ENCODE assay signal across 11 cellular contexts in genomic region chr5:58631895-58632294, GRCh38. TPM values are rescaled to one million over a fixed set of nuclear protein-coding genes. Genes with fewer than 3 reads are reported as not detected.
"Had no signal": no experiment of that assay in that cellular context is flagged by ENCODE, and none has a peak within 500 bp of the region (broad histone marks: within the 10 kb centered on the region; RNA-seq: fewer than 3 reads in every experiment).

No MANE protein-coding gene starts in this region.

- H3K4me3 ChIP-seq: GM23248, K562 had no signal

- DNase-seq: GM23248, GOT3, H9, HFFc6, IMR-90, KG1 had no signal

- H2AFZ ChIP-seq: GM23248 had no signal

- H3K27ac ChIP-seq: GM23248 had no signal

- H3K9ac ChIP-seq: GM23248 had no signal

- ATAC-seq: HCT116, K562 had no signal

- FAIRE-seq: HTR-8/SVneo, K562 had no signal

RNA-seq across cellular contexts. Expression of gene RAB3C, which starts 49.0 kb away (rescaled TPM):
- total RNA-seq: GM23248, H4, HFFc6, HT-29, IMR-90, K562 had no signal
- polyA plus RNA-seq: GM23248, IMR-90, K562 had no signal
